8 cellular contexts compared by ENCODE assay signal in genomic region chr9:1005043-1005667, GRCh38. TPM values are rescaled to one million over a fixed set of nuclear protein-coding genes. Genes with fewer than 3 reads are reported as not detected.
DNase-seq lines count a peak whose midpoint lies in the region; ATAC-seq and TF ChIP-seq lines count a peak whose summit lies in the region.

No MANE protein-coding gene starts in this region.

- TF ChIP-seq EP300 in stomach (IDR thresholded peaks at IDR 0.05) = no peak

- H3K36me3 Mint-ChIP-seq in activated CD8-positive, alpha-beta T cell treated with anti-CD3 and anti-CD28 coated beads, Interleukin-2, amount 10 ng/mL, durations not matched to agents 7 days and 5 days (ENCODE audit: low read depth) = no peaks in the 10 kb centered on the region

- intact Hi-C loops in stomach (cut with DNase I; ENCODE audit: low total_unique reads) = no loop called here

- TF ChIP-seq CTCF in hepatocyte (IDR thresholded peaks at IDR 0.05; ENCODE audit: poor library complexity) (peak; percentile 66), stomach (IDR thresholded peaks at IDR 0.05) (peak in 4 of 7 experiments; percentile 16 to 55 (median 26))

- no peak overlapping the region for H2AFZ ChIP-seq in hepatocyte

- H3K36me3 ChIP-seq in hepatocyte (replicated peaks; ENCODE audit: insufficient read depth, low read depth) = no peaks in the 10 kb centered on the region
- no peaks in the 10 kb centered on the region for H3K36me3 ChIP-seq in stomach

- peak; percentile 84 for DNase-seq in SIG-M5 treated with dmso at 0.1 percent for 504 hours (lab: John Stamatoyannopoulos, UW; ENCODE audit: unreplicated experiment)
- DNase-seq in SIG-M5 (lab: John Stamatoyannopoulos, UW) = no peak
- DNase-seq in NCI-H1092 treated with DMSO at 0.1 percent for 48 hours (lab: John Stamatoyannopoulos, UW) = peak; percentile 25
- DNase-seq in activated CD8-positive, alpha-beta T cell treated with anti-CD3 and anti-CD28 coated beads, Interleukin-2, amount 10 ng/mL, durations not matched to agents 7 days and 5 days = peak; percentile 53
- peak; percentile 74 for DNase-seq in hepatocyte (ENCODE audit: low spot score)
- DNase-seq in stomach = no peak
- DNase-seq in activated CD4-positive, alpha-beta T cell treated with anti-CD3 and anti-CD28 coated beads, Interleukin-2, amount 50 U/mL, for 48 hours = no peak

- WGBS in hepatocyte (ENCODE audit: low lambda C conversion rate, missing lambda C conversion rate) = 53% methylated on average over 10 of the region's 10 CpGs
- WGBS in stomach, 5 donors = 55 to 57% (median 57%) methylated on average over 10 of the region's 10 CpGs

- no peak overlapping the region for H3K4me2 ChIP-seq in hepatocyte

- TF ChIP-seq POLR2A in stomach (IDR thresholded peaks at IDR 0.05) = no peak

- H3K79me2 ChIP-seq in hepatocyte = no peaks in the 10 kb centered on the region

- H3K27ac ChIP-seq in hepatocyte (no peak overlapping the region), stomach (no peak overlapping the region)

- H3K9me3 ChIP-seq in hepatocyte (ENCODE audit: low read depth) = no peaks in the 10 kb centered on the region
- no peaks in the 10 kb centered on the region for H3K9me3 ChIP-seq in stomach

- no peaks in the 10 kb centered on the region for H3K9me3 Mint-ChIP-seq in activated CD8-positive, alpha-beta T cell treated with anti-CD3 and anti-CD28 coated beads, Interleukin-2, amount 10 ng/mL, durations not matched to agents 7 days and 5 days (ENCODE audit: insufficient read depth)

- H3K4me1 ChIP-seq in hepatocyte (ENCODE audit: insufficient read depth) (no peaks in the 10 kb centered on the region), stomach (peaks cover 0 to 8% (median 3%) of the 10 kb centered on the region in 4 donors)

- H3K4me3 Mint-ChIP-seq in activated CD8-positive, alpha-beta T cell treated with anti-CD3 and anti-CD28 coated beads, Interleukin-2, amount 10 ng/mL, durations not matched to agents 7 days and 5 days = no peak overlapping the region

- no peak overlapping the region for H3K27ac Mint-ChIP-seq in activated CD8-positive, alpha-beta T cell treated with anti-CD3 and anti-CD28 coated beads, Interleukin-2, amount 10 ng/mL, durations not matched to agents 7 days and 5 days

- H3K4me1 Mint-ChIP-seq in activated CD8-positive, alpha-beta T cell treated with anti-CD3 and anti-CD28 coated beads, Interleukin-2, amount 10 ng/mL, durations not matched to agents 7 days and 5 days (ENCODE audit: low read depth) = peaks cover 12% of the 10 kb centered on the region

- POLR2A ChIA-PET in activated CD8-positive, alpha-beta T cell treated with anti-CD3 and anti-CD28 coated beads, Interleukin-2, amount 10 ng/mL, durations not matched to agents 7 days and 5 days (lab: Charles Lee) = interaction anchor here (1.0 kb wide), 1 partner anchor 8 kb away, joined by 3 read pairs; no protein-coding TSS in a partner anchor

- H3K27me3 Mint-ChIP-seq in activated CD8-positive, alpha-beta T cell treated with anti-CD3 and anti-CD28 coated beads, Interleukin-2, amount 10 ng/mL, durations not matched to agents 7 days and 5 days (ENCODE audit: low read depth) = peaks cover 6% of the 10 kb centered on the region

- H3K27me3 ChIP-seq in hepatocyte = peaks cover 3% of the 10 kb centered on the region
- peaks cover 0 to 38% (median 0%) of the 10 kb centered on the region in 3 donors for H3K27me3 ChIP-seq in stomach

- no peaks in the 10 kb centered on the region for H3K9me2 ChIP-seq in hepatocyte (replicated peaks; ENCODE audit: insufficient read depth)

- H4K20me1 ChIP-seq in hepatocyte (ENCODE audit: insufficient read depth, poor library complexity, severe bottlenecking) = no peaks in the 10 kb centered on the region

- no peak overlapping the region for H3K4me3 ChIP-seq in hepatocyte
- H3K4me3 ChIP-seq in stomach = no peak overlapping the region

- ATAC-seq in GM21737 (IDR thresholded peaks at IDR 0.05; ENCODE audit: unreplicated experiment) = peak; percentile 59
- peak; percentile 54 for ATAC-seq in activated CD8-positive, alpha-beta T cell treated with anti-CD3 and anti-CD28 coated beads, Interleukin-2, amount 10 ng/mL, durations not matched to agents 7 days and 5 days

- CTCF ChIA-PET in activated CD8-positive, alpha-beta T cell treated with anti-CD3 and anti-CD28 coated beads, Interleukin-2, amount 10 ng/mL, durations not matched to agents 7 days and 5 days (lab: Charles Lee) = interaction anchor here (0.7 to 3.5 kb wide), 35 partner anchors 8 to 535 kb away, joined by 3 to 44 read pairs (median 4); no protein-coding TSS in a partner anchor

RNA-seq across cellular contexts. Expression of gene DMRT3, which starts 28.7 kb away (rescaled TPM):
- total RNA-seq in activated CD8-positive, alpha-beta T cell treated with anti-CD3 and anti-CD28 coated beads, Interleukin-2, amount 10 ng/mL, durations not matched to agents 7 days and 5 days = not detected
- total RNA-seq in hepatocyte (not detected in 2 replicates), stomach (not detected)
- polyA plus RNA-seq in hepatocyte (0.28 TPM in 1 of 2 replicates, not detected in the other), stomach (under 1 TPM in 1 of 3 donors, not detected in 2; 0.35 TPM)

RNA-seq across cellular contexts. Expression of gene DMRT2, which starts 45.0 kb away (rescaled TPM):
- total RNA-seq in activated CD8-positive, alpha-beta T cell treated with anti-CD3 and anti-CD28 coated beads, Interleukin-2, amount 10 ng/mL, durations not matched to agents 7 days and 5 days = not detected
- total RNA-seq in hepatocyte (not detected in 2 replicates), stomach (10 to 100 TPM in 1 of 5 donors, 1 to 10 TPM in 1, not detected in 3; 2.3 to 23.2 TPM)
- polyA plus RNA-seq in hepatocyte (not detected in 2 replicates), stomach (under 1 TPM in 1 of 3 donors, not detected in 2; 0.08 TPM)

Comparison
In these comparisons a context has a peak if more than half of its experiments do, and no peak if none do; other contexts are left out.
1. DNase-seq: peak in SIG-M5 treated with dmso at 0.1 percent for 504 hours (single experiment), NCI-H1092 treated with DMSO at 0.1 percent for 48 hours (single experiment), activated CD8-positive, alpha-beta T cell treated with anti-CD3 and anti-CD28 coated beads, Interleukin-2, amount 10 ng/mL, durations not matched to agents 7 days and 5 days (single experiment) and hepatocyte (single experiment); none in SIG-M5 (single experiment), stomach (single experiment) and activated CD4-positive, alpha-beta T cell treated with anti-CD3 and anti-CD28 coated beads, Interleukin-2, amount 50 U/mL, for 48 hours (0 of 2).